ENCODE assay signal across 10 cellular contexts in the genomic region with DNA sequence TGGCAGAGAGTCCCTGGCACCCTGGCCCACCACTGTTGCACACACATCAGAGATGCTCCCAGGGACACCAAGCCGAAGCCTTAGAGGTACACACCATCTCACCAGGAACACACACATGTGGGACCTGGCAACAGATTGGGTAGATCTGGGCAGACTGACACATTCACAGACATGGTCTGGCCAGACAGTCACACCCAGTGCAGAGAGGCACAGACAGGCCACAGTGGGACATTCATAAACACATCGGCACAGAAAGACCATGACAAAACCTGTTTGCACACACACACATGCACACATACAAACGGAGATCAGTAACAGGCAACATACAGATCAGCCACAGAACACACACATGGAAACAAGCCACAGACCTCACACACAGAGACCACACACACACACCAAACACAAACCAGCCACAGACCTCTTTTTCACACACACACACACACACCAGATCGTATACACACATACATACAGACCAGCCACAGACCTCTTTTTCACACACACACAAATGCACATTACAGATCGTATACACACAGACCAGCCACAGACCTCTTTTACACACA. TPM values are rescaled to one million over a fixed set of nuclear protein-coding genes. Genes with fewer than 3 reads are reported as not detected.
DNase-seq lines count a peak whose midpoint lies in the region; ATAC-seq, FAIRE-seq and TF ChIP-seq lines count a peak whose summit lies in the region.
"Had no signal": no experiment of that assay in that cellular context is flagged by ENCODE, and none has a peak within 500 bp of the region (broad histone marks: within the 10 kb centered on the region; RNA-seq: fewer than 3 reads in every experiment).

No MANE protein-coding gene starts in this region.

- H3K4me1 ChIP-seq in A673 (ENCODE audit: insufficient read depth, low read length, poor library complexity, severe bottlenecking) (peaks cover 49% of the 10 kb centered on the region), body of pancreas (peaks cover 80% of the 10 kb centered on the region), mucosa of stomach (ENCODE audit: control insufficient read depth, insufficient read depth, low read length) (peaks cover 79% of the 10 kb centered on the region)

- 55 to 70% methylated on average over 3 to 5 of the region's 5 CpGs for WGBS in body of pancreas, 2 donors

- DNase-seq in A673 (ENCODE audit: low spot score) = no peak
- DNase-seq in HL-60 (ENCODE audit: low read depth in 1 of 2, low spot score in 1 of 2) = peak in 1 of 2 experiments; percentile 49
- DNase-seq in body of pancreas = no peak
- no peak for DNase-seq in GM19239 (ENCODE audit: insufficient read length, low spot score)
- DNase-seq in islet precursor cell = no peak
- DNase-seq in A172 (ENCODE audit: low spot score) = no peak
- DNase-seq: NCI-H2029 had no signal

- H3K27ac ChIP-seq in A673 (ENCODE audit: low read depth, low read length, poor library complexity, severe bottlenecking) (peak overlapping the region; percentile 96), HL-60 (replicated peaks) (peak overlapping the region; percentile 95), body of pancreas (peak overlapping the region; percentile 78 to 100 (median 96))

- FAIRE-seq in GM19239 (lab: Jason Lieb, UNC) = no peak
- FAIRE-seq: G401.6 had no signal

- no peaks in the 10 kb centered on the region for H3K36me3 ChIP-seq in A673 (ENCODE audit: insufficient read depth, low read length, poor library complexity, severe bottlenecking)
- H3K36me3 ChIP-seq in body of pancreas (replicated peaks in 1 of 2; ENCODE audit: insufficient read depth in 1 of 2, low read depth in 2 of 2) = no peaks in the 10 kb centered on the region
- H3K36me3 ChIP-seq in mucosa of stomach (ENCODE audit: control insufficient read depth, insufficient read depth, low read length) = no peaks in the 10 kb centered on the region

- no peak for TF ChIP-seq POLR2A in body of pancreas (IDR thresholded peaks at IDR 0.05)

- CTCF ChIA-PET in A673 (lab: Charles Lee) = no interaction called here

- H3K9me3 ChIP-seq in A673 (ENCODE audit: low read depth, low read length, poor library complexity, severe bottlenecking) (no peaks in the 10 kb centered on the region), body of pancreas (no peaks in the 10 kb centered on the region), mucosa of stomach (ENCODE audit: control insufficient read depth, low read length) (no peaks in the 10 kb centered on the region)

- POLR2A ChIA-PET in A673 (lab: Charles Lee; ENCODE audit: low non-redundant PET) = no interaction called here

- TF ChIP-seq CTCF in A673 (conservative IDR thresholded peaks at IDR 0.05; ENCODE audit: low read depth, low read length) = no peak
- TF ChIP-seq CTCF in HL-60 (IDR thresholded peaks at IDR 0.05; ENCODE audit: insufficient read depth, low read length) = no peak
- TF ChIP-seq CTCF in body of pancreas (IDR thresholded peaks at IDR 0.05) = no peak

- intact Hi-C loops in A673 (cut with micrococcal nuclease; ENCODE audit: unreplicated experiment) (no loop called here), body of pancreas (cut with DNase I) (no loop called here)

- H3K9ac ChIP-seq in mucosa of stomach (ENCODE audit: low read length) = peak overlapping the region; percentile 81

- no peaks in the 10 kb centered on the region for H3K27me3 ChIP-seq in A673 (replicated peaks; ENCODE audit: insufficient read depth, low read depth, low read length, poor library complexity)
- no peaks in the 10 kb centered on the region for H3K27me3 ChIP-seq in HL-60 (ENCODE audit: insufficient read depth, poor library complexity, severe bottlenecking)
- no peaks in the 10 kb centered on the region for H3K27me3 ChIP-seq in body of pancreas
- H3K27me3 ChIP-seq in mucosa of stomach (ENCODE audit: control insufficient read depth, insufficient read depth, low read length) = no peaks in the 10 kb centered on the region

- BruUV-seq in A673 (replicated peaks; lab: Mats Ljungman, UMichigan) = no TSS peak

- ATAC-seq in body of pancreas (no peak), GM21529 (IDR thresholded peaks at IDR 0.05; ENCODE audit: unreplicated experiment) (no peak)

- H3K4me3 ChIP-seq in A673 (ENCODE audit: low read depth, low read length, poor library complexity, severe bottlenecking) (no peak overlapping the region), HL-60 (replicated peaks; ENCODE audit: insufficient read depth, low read length) (no peak overlapping the region), body of pancreas (no peak overlapping the region), mucosa of stomach (ENCODE audit: low read length) (no peak overlapping the region)

RNA-seq across cellular contexts. Expression of gene JUNB, which starts 6.3 kb away (rescaled TPM):
- total RNA-seq in A673 (2021) (27.7 and 28.6 TPM in 2 replicates), body of pancreas (100 to 1,000 TPM; 219 to 485 TPM)
- total RNA-seq in A172 (2014; rRNA removed; shearing (Covaris generic)) = 79.1 and 85.7 TPM in 2 replicates

RNA-seq across cellular contexts. Expression of gene HOOK2, which starts 9.6 kb away (rescaled TPM):
- total RNA-seq in A673 (2021) (25.8 and 34.1 TPM in 2 replicates), body of pancreas (100 to 1,000 TPM; 114 to 354 TPM)
- total RNA-seq in A172 (2014; rRNA removed; shearing (Covaris generic)) = 10.2 and 20.5 TPM in 2 replicates

RNA-seq across cellular contexts. Expression of gene PRDX2, which starts 16.6 kb away (rescaled TPM):
- 406 and 429 TPM in 2 replicates for total RNA-seq in A673 (2021)
- total RNA-seq in body of pancreas = 100 to 1,000 TPM; 105 to 146 TPM
- total RNA-seq in A172 (2014; rRNA removed; shearing (Covaris generic)) = not detected in 2 replicates

RNA-seq across cellular contexts. Expression of gene THSD8, which starts 16.9 kb away (rescaled TPM):
- total RNA-seq in A673 (2021) (45.2 and 53.4 TPM in 2 replicates), body of pancreas (not detected)
- total RNA-seq in A172 (2014; rRNA removed; shearing (Covaris generic)) = not detected in 2 replicates

RNA-seq across cellular contexts. Expression of gene RNASEH2A, which starts 21.4 kb away (rescaled TPM):
- total RNA-seq in A673 (2021) (97.7 and 99.7 TPM in 2 replicates), body of pancreas (1 to 10 TPM; 1.3 to 6.5 TPM)
- total RNA-seq in A172 (2014; rRNA removed; shearing (Covaris generic)) = 88.8 and 89.6 TPM in 2 replicates

Comparison
In these comparisons a context has a peak if more than half of its experiments do, and no peak if none do; other contexts are left out.
1. RNA of gene PRDX2, which starts 16.6 kb away (total RNA-seq): 406 to 429 TPM in A673 and 105 to 146 TPM in body of pancreas; not detected in A172; every median in the first group is over 100 times any median in the second.
2. Peak in every context shown above with its lines, with median percentiles within 50 percentile points of each other: H3K27ac ChIP-seq.